In genomic region chr12:10842862-10843261, GRCh38 we compare ENCODE assay signal across 35 cellular contexts. TPM values are rescaled to one million over a fixed set of nuclear protein-coding genes. Genes with fewer than 3 reads are reported as not detected.
"Had no signal": no experiment of that assay in that cellular context is flagged by ENCODE, and none has a peak within 500 bp of the region (broad histone marks: within the 10 kb centered on the region; RNA-seq: fewer than 3 reads in every experiment).

No MANE protein-coding gene starts in this region.

- H3K4me3 Mint-ChIP-seq: naive thymus-derived CD4-positive, alpha-beta T cell; natural killer cell; nephron; neural progenitor cell; stimulated activated effector memory CD8-positive, alpha-beta T cell treated with anti-CD3 and anti-CD28 coated beads, Interleukin-12 subunit alpha, Interleukin-12 subunit beta, amount 100 ng/mL, for 72 hours; stimulated activated naive B cell treated with anti-CD40 and anti-IgM and Interleukin-4, amounts not matched to agents 10 μg/mL and 1 μg/mL and 100 μg/mL, for 72 hours; stimulated activated naive CD8-positive, alpha-beta T cell treated with anti-CD3 and anti-CD28 coated beads, Interleukin-15, Interleukin-2, amounts not matched to agents 100 ng/mL and 50 ng/mL, for 24 hours; type B pancreatic cell had no signal

- H3K27me3 Mint-ChIP-seq: naive thymus-derived CD4-positive, alpha-beta T cell; progenitor cell of endocrine pancreas; stimulated activated naive B cell treated with anti-CD40 and anti-IgM and Interleukin-4, amounts not matched to agents 10 μg/mL and 1 μg/mL and 100 μg/mL, for 72 hours; stimulated activated naive CD8-positive, alpha-beta T cell treated with anti-CD3 and anti-CD28 coated beads, Interleukin-15, Interleukin-2, amounts not matched to agents 100 ng/mL and 50 ng/mL, for 24 hours; type B pancreatic cell had no signal

- H3K9me3 ChIP-seq: ovary, psoas muscle, spleen, stomach, thoracic aorta, thyroid gland, tibial nerve, upper lobe of right lung, vagina had no signal

- H3K4me3 ChIP-seq: neural progenitor cell, ovary, psoas muscle, skin epidermis, smooth muscle cell, spleen, stomach, thoracic aorta, thyroid gland, tibial nerve, upper lobe of right lung, vagina had no signal

- H2AFZ ChIP-seq: neural progenitor cell, parathyroid adenoma had no signal

- H3K4me2 ChIP-seq: neural progenitor cell, smooth muscle cell had no signal

- H3K36me3 ChIP-seq: neural progenitor cell, ovary, thyroid gland, upper lobe of right lung had no signal

- H3K27ac ChIP-seq: neural progenitor cell, ovary, parathyroid adenoma, psoas muscle, skin epidermis, spleen, stomach, thoracic aorta, thyroid gland, tibial nerve, upper lobe of right lung, vagina had no signal

- H3K27ac Mint-ChIP-seq: natural killer cell; nephron; neural progenitor cell; progenitor cell of endocrine pancreas; stimulated activated effector memory CD8-positive, alpha-beta T cell treated with anti-CD3 and anti-CD28 coated beads, Interleukin-12 subunit alpha, Interleukin-12 subunit beta, amount 100 ng/mL, for 72 hours; stimulated activated naive B cell treated with anti-CD40 and anti-IgM and Interleukin-4, amounts not matched to agents 10 μg/mL and 1 μg/mL and 100 μg/mL, for 72 hours; stimulated activated naive CD8-positive, alpha-beta T cell treated with anti-CD3 and anti-CD28 coated beads, Interleukin-15, Interleukin-2, amounts not matched to agents 100 ng/mL and 50 ng/mL, for 24 hours; type B pancreatic cell had no signal

- H3K4me1 ChIP-seq: neural progenitor cell, parathyroid adenoma, psoas muscle, spleen, stomach, thyroid gland, tibial nerve, upper lobe of right lung, vagina had no signal

- H3K9me3 Mint-ChIP-seq: natural killer cell; nephron; neural progenitor cell; stimulated activated effector memory CD8-positive, alpha-beta T cell treated with anti-CD3 and anti-CD28 coated beads, Interleukin-12 subunit alpha, Interleukin-12 subunit beta, amount 100 ng/mL, for 72 hours; stimulated activated naive B cell treated with anti-CD40 and anti-IgM and Interleukin-4, amounts not matched to agents 10 μg/mL and 1 μg/mL and 100 μg/mL, for 72 hours; type B pancreatic cell had no signal

- H3K4me1 Mint-ChIP-seq: natural killer cell; neural progenitor cell; stimulated activated effector memory CD8-positive, alpha-beta T cell treated with anti-CD3 and anti-CD28 coated beads, Interleukin-12 subunit alpha, Interleukin-12 subunit beta, amount 100 ng/mL, for 72 hours; stimulated activated naive B cell treated with anti-CD40 and anti-IgM and Interleukin-4, amounts not matched to agents 10 μg/mL and 1 μg/mL and 100 μg/mL, for 72 hours had no signal

- DNase-seq: naive thymus-derived CD4-positive, alpha-beta T cell; natural killer cell; occipital lobe; ovary; posterior cingulate gyrus; psoas muscle; right cardiac atrium; spleen; stimulated activated CD4-positive, alpha-beta T cell treated with anti-CD3 and anti-CD28 coated beads, Interleukin-12 subunit alpha, Interleukin-12 subunit beta, amount 100 ng/mL, for 4 hours; stimulated activated CD4-positive, alpha-beta T cell treated with anti-CD3 and anti-CD28 coated beads, Interleukin-1b, Interleukin-23, amount 100 ng/mL, for 48 hours; stimulated activated CD4-positive, alpha-beta T cell treated with anti-CD3 and anti-CD28 coated beads, Interleukin-2, amount 100 ng/mL, for 48 hours; stimulated activated CD4-positive, alpha-beta T cell treated with anti-CD3 and anti-CD28 coated beads, Interleukin-4, amount 100 ng/mL, for 24 hours; stimulated activated naive B cell treated with anti-CD40 and anti-IgM and Interleukin-4, amounts not matched to agents 10 μg/mL and 1 μg/mL and 100 μg/mL, for 72 hours; stimulated activated naive CD4-positive, alpha-beta T cell treated with Interleukin-2 at 50 U/mL for 16 hours; stomach; thyroid gland; upper lobe of right lung had no signal

- H3K9ac ChIP-seq: neural progenitor cell, parathyroid adenoma had no signal

- H3K79me2 ChIP-seq: parathyroid adenoma had no signal

- H3K27me3 ChIP-seq: neural progenitor cell, ovary, spleen, stomach, thyroid gland, tibial nerve, upper lobe of right lung, vagina had no signal

RNA-seq across cellular contexts. Expression of gene TAS2R10, which starts 16.7 kb away (rescaled TPM):
- total RNA-seq: psoas muscle, upper lobe of right lung, vagina had no signal
- polyA plus RNA-seq: naive thymus-derived CD4-positive, alpha-beta T cell; right cardiac atrium; stomach; urinary bladder had no signal

RNA-seq across cellular contexts. Expression of gene TAS2R9, which starts 32.9 kb away (rescaled TPM):
- total RNA-seq: naive thymus-derived CD4-positive, alpha-beta T cell; natural killer cell; osteoblast; psoas muscle; right cardiac atrium; sciatic nerve; subcutaneous adipose tissue; thoracic aorta; thyroid gland; tibial nerve; upper lobe of right lung; vagina had no signal
- polyA plus RNA-seq: naive thymus-derived CD4-positive, alpha-beta T cell; ovary; psoas muscle; right cardiac atrium; smooth muscle cell; spleen; stomach; urinary bladder had no signal

RNA-seq across cellular contexts. Expression of gene TAS2R8, which starts 35.8 kb away (rescaled TPM):
- total RNA-seq: naive thymus-derived CD4-positive, alpha-beta T cell; natural killer cell; ovary; psoas muscle; right cardiac atrium; spleen; stomach; subcutaneous adipose tissue; thoracic aorta; tibial nerve; upper lobe of right lung had no signal
- polyA plus RNA-seq: naive thymus-derived CD4-positive, alpha-beta T cell; ovary; psoas muscle; right cardiac atrium; smooth muscle cell; stomach; urinary bladder had no signal

RNA-seq across cellular contexts. Expression of gene TAS2R7, which starts 40.4 kb away (rescaled TPM):
- total RNA-seq: naive thymus-derived CD4-positive, alpha-beta T cell; natural killer cell; osteoblast; ovary; progenitor cell of endocrine pancreas; psoas muscle; right cardiac atrium; sciatic nerve; smooth muscle cell; spleen; stomach; subcutaneous adipose tissue; temporal lobe; thoracic aorta; upper lobe of right lung; urinary bladder; vagina had no signal
- polyA plus RNA-seq: naive thymus-derived CD4-positive, alpha-beta T cell; neural cell; ovary; psoas muscle; smooth muscle cell; spleen; stomach; urinary bladder had no signal
